In genomic region chr10:11313463-11313862, GRCh38 we compare ENCODE assay signal across 28 cellular contexts.
A peak's percentile ranks its signal among the peaks of the same experiment; 100 is the strongest.
DNase-seq lines count a peak whose midpoint lies in the region; ATAC-seq and TF ChIP-seq lines count a peak whose summit lies in the region.
"Had no signal": no experiment of that assay in that cellular context is flagged by ENCODE, and none has a peak within 500 bp of the region (broad histone marks: within the 10 kb centered on the region; RNA-seq: fewer than 3 reads in every experiment).

No MANE protein-coding gene starts in this region.

- peaks cover 95% of the 10 kb centered on the region for H3K36me3 Mint-ChIP-seq in activated naive CD4-positive, alpha-beta T cell treated with anti-CD3 and anti-CD28 coated beads, Interleukin-2, amount 10 ng/mL, durations not matched to agents 7 days and 5 days
- peaks cover 85% of the 10 kb centered on the region for H3K36me3 Mint-ChIP-seq in activated CD8-positive, alpha-beta T cell treated with anti-CD3 and anti-CD28 coated beads for 36 hours (ENCODE audit: low read depth)
- peaks cover 74% of the 10 kb centered on the region for H3K36me3 Mint-ChIP-seq in stimulated activated memory B cell treated with anti-CD40 and anti-IgM and Interleukin-4, amounts not matched to agents 10 μg/mL and 1 μg/mL and 100 μg/mL, for 72 hours

- TF ChIP-seq POLR2A in esophagus muscularis mucosa (IDR thresholded peaks at IDR 0.05; ENCODE audit: low read depth), result no peak

- CTCF ChIA-PET in activated naive CD4-positive, alpha-beta T cell treated with anti-CD3 and anti-CD28 coated beads, Interleukin-2, amount 10 ng/mL, durations not matched to agents 7 days and 5 days (lab: Charles Lee), result no interaction called here
- CTCF ChIA-PET in activated CD8-positive, alpha-beta T cell treated with anti-CD3 and anti-CD28 coated beads for 36 hours (lab: Charles Lee), result no interaction called here

- peaks cover 13 to 59% (median 48%) of the 10 kb centered on the region in 4 donors for H3K36me3 ChIP-seq in esophagus muscularis mucosa

- peaks cover 8% of the 10 kb centered on the region for H3K9me3 Mint-ChIP-seq in activated naive CD4-positive, alpha-beta T cell treated with anti-CD3 and anti-CD28 coated beads, Interleukin-2, amount 10 ng/mL, durations not matched to agents 7 days and 5 days
- peaks cover 16% of the 10 kb centered on the region for H3K9me3 Mint-ChIP-seq in activated CD8-positive, alpha-beta T cell treated with anti-CD3 and anti-CD28 coated beads for 36 hours
- H3K9me3 Mint-ChIP-seq in stimulated activated memory B cell treated with anti-CD40 and anti-IgM and Interleukin-4, amounts not matched to agents 10 μg/mL and 1 μg/mL and 100 μg/mL, for 72 hours, result peaks cover 2% of the 10 kb centered on the region
- H3K9me3 Mint-ChIP-seq: activated naive CD8-positive, alpha-beta T cell treated with anti-CD3 and anti-CD28 coated beads, Interleukin-2, amount 10 ng/mL, durations not matched to agents 7 days and 5 days had no signal

- H3K4me3 ChIP-seq in esophagus muscularis mucosa, result no peak overlapping the region
- H3K4me3 ChIP-seq: BLaER1 treated with 17β-estradiol and CSF1 and Interleukin-3, amounts not matched to agents 10 nM and 100 nM; heart right ventricle; Peyer's patch; stomach; transverse colon had no signal

- ATAC-seq in activated CD8-positive, alpha-beta T cell treated with anti-CD3 and anti-CD28 coated beads for 36 hours, result no peak
- ATAC-seq in stimulated activated memory B cell treated with anti-CD40 and anti-IgM and Interleukin-4, amounts not matched to agents 10 μg/mL and 1 μg/mL and 100 μg/mL, for 72 hours, result no peak
- ATAC-seq in left cardiac atrium, result no peak
- no peak for ATAC-seq in HG03571 (IDR thresholded peaks at IDR 0.05; ENCODE audit: unreplicated experiment)
- ATAC-seq: HepG2, left lobe of liver, right cardiac atrium had no signal

- no peak for DNase-seq in activated naive CD4-positive, alpha-beta T cell treated with anti-CD3 and anti-CD28 coated beads, Interleukin-2, amount 10 ng/mL, durations not matched to agents 7 days and 5 days
- no peak for DNase-seq in activated naive CD4-positive, alpha-beta T cell (lab: John Stamatoyannopoulos, UW)
- no peak for DNase-seq in activated CD8-positive, alpha-beta T cell treated with anti-CD3 and anti-CD28 coated beads for 36 hours
- DNase-seq in esophagus muscularis mucosa (ENCODE audit: extremely low spot score), result no peak
- DNase-seq in left cardiac atrium, result no peak
- DNase-seq in NCI-H146 treated with DMSO at 0.1 percent for 48 hours (lab: John Stamatoyannopoulos, UW; ENCODE audit: unreplicated experiment), result no peak
- DNase-seq: activated CD4-positive, alpha-beta T cell treated with anti-CD3 and anti-CD28 coated beads for 48 hours; activated naive CD8-positive, alpha-beta T cell treated with anti-CD3 and anti-CD28 coated beads, Interleukin-2, amount 10 ng/mL, durations not matched to agents 7 days and 5 days; cerebellar nuclear complex; HCEC 1CT; heart right ventricle; NCI-H1092; NCI-H187 treated with DMSO at 0.1 percent for 48 hours; NCI-H526 treated with DMSO at 0.1 percent for 48 hours; Peyer's patch; right cardiac atrium; SIG-M5; stimulated activated CD4-positive, alpha-beta T cell treated with anti-CD3 and anti-CD28 coated beads, Interleukin-4, amount 100 ng/mL, for 1 hour; stomach; SW 1271; transverse colon had no signal

- no peaks in the 10 kb centered on the region for H3K27me3 ChIP-seq in esophagus muscularis mucosa
- H3K27me3 ChIP-seq: BLaER1 treated with 17β-estradiol and CSF1 and Interleukin-3, amounts not matched to agents 10 nM and 100 nM; heart right ventricle; Peyer's patch; stomach; transverse colon had no signal

- no peak for TF ChIP-seq EP300 in esophagus muscularis mucosa (IDR thresholded peaks at IDR 0.05)

- WGBS in esophagus muscularis mucosa, result 41% methylated on average over 1 of the region's 1 CpG

- no peaks in the 10 kb centered on the region for H3K27me3 Mint-ChIP-seq in activated naive CD4-positive, alpha-beta T cell treated with anti-CD3 and anti-CD28 coated beads, Interleukin-2, amount 10 ng/mL, durations not matched to agents 7 days and 5 days
- H3K27me3 Mint-ChIP-seq in activated CD8-positive, alpha-beta T cell treated with anti-CD3 and anti-CD28 coated beads for 36 hours, result no peaks in the 10 kb centered on the region
- no peaks in the 10 kb centered on the region for H3K27me3 Mint-ChIP-seq in stimulated activated memory B cell treated with anti-CD40 and anti-IgM and Interleukin-4, amounts not matched to agents 10 μg/mL and 1 μg/mL and 100 μg/mL, for 72 hours
- H3K27me3 Mint-ChIP-seq: activated naive CD8-positive, alpha-beta T cell treated with anti-CD3 and anti-CD28 coated beads, Interleukin-2, amount 10 ng/mL, durations not matched to agents 7 days and 5 days had no signal

- H3K27ac Mint-ChIP-seq in activated naive CD4-positive, alpha-beta T cell treated with anti-CD3 and anti-CD28 coated beads, Interleukin-2, amount 10 ng/mL, durations not matched to agents 7 days and 5 days, result peak overlapping the region; percentile 47
- peak overlapping the region; percentile 67 for H3K27ac Mint-ChIP-seq in activated CD8-positive, alpha-beta T cell treated with anti-CD3 and anti-CD28 coated beads for 36 hours
- peak overlapping the region; percentile 33 for H3K27ac Mint-ChIP-seq in stimulated activated memory B cell treated with anti-CD40 and anti-IgM and Interleukin-4, amounts not matched to agents 10 μg/mL and 1 μg/mL and 100 μg/mL, for 72 hours
- H3K27ac Mint-ChIP-seq: nephron had no signal

- POLR2A ChIA-PET in activated CD8-positive, alpha-beta T cell treated with anti-CD3 and anti-CD28 coated beads for 36 hours (lab: Charles Lee), result no interaction called here

- peaks cover 0 to under 1% (median 0%) of the 10 kb centered on the region in 4 donors for H3K9me3 ChIP-seq in esophagus muscularis mucosa
- H3K9me3 ChIP-seq: Peyer's patch had no signal

- no peak for TF ChIP-seq CTCF in activated CD8-positive, alpha-beta T cell treated with anti-CD3 and anti-CD28 coated beads for 36 hours (IDR thresholded peaks at IDR 0.05)
- no peak for TF ChIP-seq CTCF in esophagus muscularis mucosa (IDR thresholded peaks at IDR 0.05)

- H3K4me1 ChIP-seq in esophagus muscularis mucosa, result peaks cover 6 to 30% (median 22%) of the 10 kb centered on the region in 4 donors
- H3K4me1 ChIP-seq: Peyer's patch, stomach, transverse colon had no signal

- H3K4me3 Mint-ChIP-seq in activated naive CD4-positive, alpha-beta T cell treated with anti-CD3 and anti-CD28 coated beads, Interleukin-2, amount 10 ng/mL, durations not matched to agents 7 days and 5 days, result no peak overlapping the region
- H3K4me3 Mint-ChIP-seq in activated CD8-positive, alpha-beta T cell treated with anti-CD3 and anti-CD28 coated beads for 36 hours, result no peak overlapping the region
- H3K4me3 Mint-ChIP-seq in stimulated activated memory B cell treated with anti-CD40 and anti-IgM and Interleukin-4, amounts not matched to agents 10 μg/mL and 1 μg/mL and 100 μg/mL, for 72 hours, result no peak overlapping the region
- H3K4me3 Mint-ChIP-seq: activated naive CD8-positive, alpha-beta T cell treated with anti-CD3 and anti-CD28 coated beads, Interleukin-2, amount 10 ng/mL, durations not matched to agents 7 days and 5 days; nephron had no signal

- peak overlapping the region; percentile 46 to 71 (median 60) for H3K27ac ChIP-seq in esophagus muscularis mucosa (replicated peaks in 1 of 4)
- H3K27ac ChIP-seq: BLaER1 treated with 17β-estradiol and CSF1 and Interleukin-3, amounts not matched to agents 10 nM and 100 nM; HL-60; Peyer's patch; stomach; transverse colon had no signal

- intact Hi-C loops in activated CD8-positive, alpha-beta T cell treated with anti-CD3 and anti-CD28 coated beads for 36 hours (cut with micrococcal nuclease), result no loop called here
- intact Hi-C loops in esophagus muscularis mucosa (cut with DNase I), result no loop called here
- intact Hi-C loops in left cardiac atrium (cut with DNase I), result no loop called here

- peaks cover 19% of the 10 kb centered on the region for H3K4me1 Mint-ChIP-seq in activated naive CD4-positive, alpha-beta T cell treated with anti-CD3 and anti-CD28 coated beads, Interleukin-2, amount 10 ng/mL, durations not matched to agents 7 days and 5 days
- peaks cover 57% of the 10 kb centered on the region for H3K4me1 Mint-ChIP-seq in activated CD8-positive, alpha-beta T cell treated with anti-CD3 and anti-CD28 coated beads for 36 hours (ENCODE audit: low read depth)
- H3K4me1 Mint-ChIP-seq in stimulated activated memory B cell treated with anti-CD40 and anti-IgM and Interleukin-4, amounts not matched to agents 10 μg/mL and 1 μg/mL and 100 μg/mL, for 72 hours, result peaks cover 43% of the 10 kb centered on the region
